ENCODE assay signal across 11 cellular contexts in the genomic region with DNA sequence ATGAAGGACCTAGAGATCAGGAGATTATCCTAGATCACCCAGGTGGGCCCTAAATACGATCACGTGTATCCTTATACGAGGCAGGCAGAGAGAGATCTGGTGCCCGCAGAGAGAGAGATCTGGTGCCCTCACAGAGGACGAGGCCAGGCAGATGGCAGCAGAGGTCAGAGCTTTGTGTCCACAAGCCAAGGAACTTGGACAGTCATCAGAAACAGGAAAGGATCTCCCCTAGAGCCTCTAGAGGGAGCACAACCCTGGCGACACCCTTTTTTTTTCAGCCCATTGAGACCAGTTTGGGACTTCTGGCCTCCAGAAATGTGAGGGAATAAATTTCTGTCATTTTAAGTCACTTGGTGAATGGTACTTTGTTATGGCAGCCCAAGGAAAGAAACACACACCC. TPM values are rescaled to one million over a fixed set of nuclear protein-coding genes. Genes with fewer than 3 reads are reported as not detected.
DNase-seq lines count a peak whose midpoint lies in the region; ATAC-seq, FAIRE-seq and TF ChIP-seq lines count a peak whose summit lies in the region.
"Had no signal": no experiment of that assay in that cellular context is flagged by ENCODE, and none has a peak within 500 bp of the region (broad histone marks: within the 10 kb centered on the region; RNA-seq: fewer than 3 reads in every experiment).

No MANE protein-coding gene starts in this region.

- TF ChIP-seq EP300 in K562 (IDR thresholded peaks at IDR 0.05; ENCODE audit: low read length) = no peak

- H3K9me1 ChIP-seq in K562 (ENCODE audit: control insufficient read depth, insufficient read depth, low read length) = no peaks in the 10 kb centered on the region

- H3K4me3 ChIP-seq in K562 = no peak overlapping the region

- ATAC-seq in K562 (peak; percentile 81), GM21390 (IDR thresholded peaks at IDR 0.05; ENCODE audit: unreplicated experiment) (no peak)

- CTCF ChIA-PET in K562 (lab: Yijun Ruan, JAX; ENCODE audit: low intra/inter-chr PET ratio) = interaction anchor here (0.5 to 0.6 kb wide), 2 partner anchors 208 to 210 kb away, joined by 3 to 6 read pairs; no protein-coding TSS in a partner anchor

- H2AFZ ChIP-seq in K562 (ENCODE audit: low read depth, low read length) = no peak overlapping the region

- no peaks in the 10 kb centered on the region for H3K9me3 ChIP-seq in K562 (replicated peaks; ENCODE audit: control insufficient read depth, insufficient read depth, low read depth, low read length)

- no peaks in the 10 kb centered on the region for H3K36me3 ChIP-seq in K562 (ENCODE audit: control insufficient read depth, insufficient read depth, low read length)

- 0% methylated on average over 6 of the region's 6 CpGs for WGBS in K562 (ENCODE audit: insufficient coverage, low coverage, missing lambda C conversion rate)

- no peak for TF ChIP-seq POLR2A in K562 (conservative IDR thresholded peaks at IDR 0.05)

- H3K79me2 ChIP-seq in K562 (ENCODE audit: control insufficient read depth, insufficient read depth, low read length) = no peaks in the 10 kb centered on the region

- peak; percentile 14 for DNase-seq in DMS53 (lab: John Stamatoyannopoulos, UW)
- no peak for DNase-seq in DMS53 treated with DMSO at 0.1 percent for 48 hours (lab: John Stamatoyannopoulos, UW; ENCODE audit: unreplicated experiment)
- DNase-seq in K562 (ENCODE audit: extremely low read depth in 1 of 4, low spot score in 3 of 4) = peak in 3 of 4 experiments; percentile 15 to 29 (median 22)
- no peak for DNase-seq in neural crest cell (ENCODE audit: low read depth, low spot score)
- no peak for DNase-seq in nucleus accumbens (lab: John Stamatoyannopoulos, UW)
- DNase-seq in NK-92 treated with Interleukin-12 subunit alpha and Interleukin-12 subunit beta, amount 100 ng/mL, for 24 hours (lab: John Stamatoyannopoulos, UW) = no peak
- DNase-seq: NCI-H526 treated with DMSO at 0.1 percent for 48 hours, posterior cingulate gyrus had no signal

- H3K27ac ChIP-seq in K562 (ENCODE audit: extremely low read depth, low read depth, low read length) = no peak overlapping the region

- in situ Hi-C loops in K562 (cut with MboI) = no loop called here

- H4K20me1 ChIP-seq in K562 (replicated peaks; ENCODE audit: control insufficient read depth, insufficient read depth, low read length) = no peaks in the 10 kb centered on the region

- peaks cover 5% of the 10 kb centered on the region for H3K9me3 Mint-ChIP-seq in neural crest cell

- peaks cover 2 to 4% of the 10 kb centered on the region in 2 experiments; a peak in 2 of 5 replicates for H3K27me3 ChIP-seq in K562 (ENCODE audit: control insufficient read depth in 2 of 2, insufficient read depth in 2 of 2, low read length in 2 of 2)

- no TSS peak for BruUV-seq in K562 (replicated peaks; lab: Mats Ljungman, UMichigan)

- TF ChIP-seq CTCF in LNCAP (IDR thresholded peaks at IDR 0.05) = peak; percentile 65
- TF ChIP-seq CTCF in K562 (IDR thresholded peaks at IDR 0.05 in 2 of 3, conservative IDR thresholded peaks at IDR 0.05 in 1 of 3; ENCODE audit: insufficient read depth in 2 of 3, low read depth in 1 of 3, low read length in 3 of 3) = peak; percentile 58 to 65 (median 60)
- TF ChIP-seq CTCF in neural crest cell (conservative IDR thresholded peaks at IDR 0.05) = peak; percentile 54

- intact Hi-C loops in K562 (cut with micrococcal nuclease) = no loop called here

- no peak overlapping the region for H3K9ac ChIP-seq in K562 (ENCODE audit: insufficient read depth in 1 of 2, low read depth in 2 of 2, low read length in 2 of 2)

- peaks cover 13% of the 10 kb centered on the region for H3K4me1 Mint-ChIP-seq in neural crest cell

- H3K4me2 ChIP-seq in K562 (ENCODE audit: insufficient read depth, low read length) = no peak overlapping the region

- H3K4me3 Mint-ChIP-seq in neural crest cell = no peak overlapping the region

- H3K27ac Mint-ChIP-seq in neural crest cell (ENCODE audit: unreplicated experiment) = peak overlapping the region; percentile 85

- peaks cover 6% of the 10 kb centered on the region for H3K36me3 Mint-ChIP-seq in neural crest cell (ENCODE audit: low read depth)

- POLR2A ChIA-PET in K562 (lab: Yijun Ruan, JAX) = no interaction called here

- H3K4me1 ChIP-seq in K562 (replicated peaks in 1 of 2; ENCODE audit: control insufficient read depth in 2 of 2, insufficient read depth in 2 of 2, low read length in 2 of 2) = no peaks in the 10 kb centered on the region

- TF ChIP-seq RAD21 in K562 (CRISPR knock-in tag; conservative IDR thresholded peaks at IDR 0.05 in 1 of 2, IDR thresholded peaks at IDR 0.05 in 1 of 2) = peak in 1 of 2 experiments; percentile 43; a peak in 3 of 4 replicates

- no peaks in the 10 kb centered on the region for H3K27me3 Mint-ChIP-seq in neural crest cell (ENCODE audit: low read depth)

- FAIRE-seq in K562 (lab: Jason Lieb, UNC) = no peak
- FAIRE-seq: A204.1 had no signal

TF ChIP-seq in K562, 482 proteins besides CTCF, POLR2A, EP300 and RAD21 (continues in another document):
- TF ChIP-seq EHMT2 (IDR thresholded peaks at IDR 0.05) (no peak), SNAPC5 (CRISPR knock-in tag; IDR thresholded peaks at IDR 0.05) (no peak), ZNF384 (IDR thresholded peaks at IDR 0.05; ENCODE audit: low read depth, low read length) (peak; percentile 83), NFE2 (IDR thresholded peaks at IDR 0.05; ENCODE audit: low read depth) (no peak), HDAC2 (IDR thresholded peaks at IDR 0.05) (no peak), CTCFL (IDR thresholded peaks at IDR 0.05; ENCODE audit: borderline replicate concordance, insufficient read depth, low read depth, low read length, poor library complexity, severe bottlenecking) (peak; percentile 41), MLLT1 (IDR thresholded peaks at IDR 0.05) (no peak), ZNF707 (CRISPR knock-in tag; conservative IDR thresholded peaks at IDR 0.05) (no peak), ZZZ3 (IDR thresholded peaks at IDR 0.05) (no peak), NONO (IDR thresholded peaks at IDR 0.05; ENCODE audit: low read depth in 2 of 2, low read length in 1 of 2) (no peak), THRAP3 (IDR thresholded peaks at IDR 0.05; ENCODE audit: borderline replicate concordance) (no peak)

RNA-seq across cellular contexts. Expression of gene TIMP3, which starts 25.5 kb away (rescaled TPM):
- 0.21 and 0.25 TPM in 2 replicates for total RNA-seq in K562 (2011; cell fraction: chromatin; rRNA removed; ENCODE audit: low replicate concordance)
- 0.13 and 0.50 TPM in 2 replicates for total RNA-seq in K562 (2011; cell fraction: nucleolus; rRNA removed)
- total RNA-seq in K562 (2011; cell fraction: nucleoplasm; rRNA removed) = 0.29 and 0.84 TPM in 2 replicates
- total RNA-seq in K562 (2014; rRNA removed) (0.14 and 0.16 TPM in 2 replicates), K562 (2014; rRNA removed; fragmentation: Illumina TruSeq; extraction: Trizol) (0.18 and 0.19 TPM in 2 replicates), K562 (2015; rRNA removed; fragmentation: Illumina TruSeq; extraction: Trizol) (0.07 and 0.15 TPM in 2 replicates), K562 (2021) (0.73 and 0.89 TPM in 2 replicates), neural crest cell (20.7 and 21.6 TPM in 2 replicates)
- polyA plus RNA-seq in K562 (2011; rRNA removed) (0.20 and 0.24 TPM in 2 replicates), K562 (2014; fragmentation: Illumina TruSeq; extraction: Trizol) (0.25 and 0.28 TPM in 2 replicates), K562 (2014; fragmentation: Nextera tagmentation; extraction: Ambion mirVana) (under 1 TPM; 0.10 to 0.20 TPM), K562 (2014; rRNA removed) (0.07 and 0.20 TPM in 2 replicates)
- 0.12 and 0.22 TPM in 2 replicates for polyA plus RNA-seq in K562 (2011; cell fraction: cytosol; rRNA removed)
- 0.09 and 0.10 TPM in 2 replicates for polyA plus RNA-seq in K562 (2011; cell fraction: nucleus; rRNA removed)
- 0.74 and 1.3 TPM in 2 replicates for polyA plus RNA-seq in K562 (2012)
- polyA minus RNA-seq in K562 (2011; rRNA and poly(A)+ RNA removed) = 0.28 and 0.30 TPM in 2 replicates
- 0.19 and 0.36 TPM in 2 replicates for polyA minus RNA-seq in K562 (2011; cell fraction: cytosol; rRNA and poly(A)+ RNA removed)
- 0.11 and 0.13 TPM in 2 replicates for polyA minus RNA-seq in K562 (2011; cell fraction: nucleus; rRNA and poly(A)+ RNA removed)

Comparison
In these comparisons a context has a peak if more than half of its experiments do, and no peak if none do; other contexts are left out.
1. DNase-seq: peak in DMS53 (single experiment) and K562 (3 of 4); none in DMS53 treated with DMSO at 0.1 percent for 48 hours (single experiment), neural crest cell (single experiment), nucleus accumbens (0 of 56) and NK-92 treated with Interleukin-12 subunit alpha and Interleukin-12 subunit beta, amount 100 ng/mL, for 24 hours (single experiment).
2. RNA of gene TIMP3, which starts 25.5 kb away (total RNA-seq): 20.7 to 21.6 TPM in neural crest cell; 0.07 to 0.89 TPM in K562; every median in the first group is over 10 times any median in the second.
3. Peak in every context shown above with its lines, with median percentiles within 50 percentile points of each other: CTCF ChIP-seq.